19 cellular contexts compared by ENCODE assay signal in the genomic region with DNA sequence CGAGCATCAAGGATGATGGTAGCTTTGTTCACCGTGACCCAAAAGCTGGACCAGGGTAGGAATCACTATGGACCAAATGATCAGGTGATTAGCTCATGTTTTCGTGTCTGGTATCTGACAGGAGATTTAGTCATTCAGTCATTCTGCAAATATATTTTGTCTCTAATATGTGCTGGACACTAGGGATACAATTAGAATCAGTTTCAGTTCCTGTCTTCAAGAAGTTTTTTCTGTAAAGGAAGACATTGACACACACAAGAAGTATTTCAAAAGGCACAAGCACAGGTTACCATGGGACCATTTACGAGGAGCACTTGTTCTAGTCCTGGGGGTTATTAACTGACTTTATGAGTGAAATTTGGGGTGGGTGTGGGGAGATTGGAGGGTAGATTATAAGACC.
DNase-seq lines count a peak whose midpoint lies in the region; ATAC-seq and TF ChIP-seq lines count a peak whose summit lies in the region.
"Had no signal": no experiment of that assay in that cellular context is flagged by ENCODE, and none has a peak within 500 bp of the region (broad histone marks: within the 10 kb centered on the region; RNA-seq: fewer than 3 reads in every experiment).

No MANE protein-coding gene starts in this region.

- H3K4me2 ChIP-seq in neural progenitor cell, result no peak overlapping the region

- H3K4me1 Mint-ChIP-seq in neural progenitor cell, result peaks cover 17% of the 10 kb centered on the region
- H3K4me1 Mint-ChIP-seq: activated T-helper 17 cell treated with anti-CD3 and anti-CD28 coated beads, Interleukin-2, amount 50 U/mL, for 72 hours had no signal

- no peaks in the 10 kb centered on the region for H3K4me1 ChIP-seq in neural progenitor cell

- no peak overlapping the region for H3K9ac ChIP-seq in neural progenitor cell

- H3K4me3 ChIP-seq in neural progenitor cell, result no peak overlapping the region
- H3K4me3 ChIP-seq: dorsolateral prefrontal cortex, ovary had no signal

- no peaks in the 10 kb centered on the region for H4K20me1 ChIP-seq in neural progenitor cell (ENCODE audit: low read depth)

- H3K9me3 ChIP-seq in neural progenitor cell (ENCODE audit: low read depth), result no peaks in the 10 kb centered on the region
- H3K9me3 ChIP-seq: ovary had no signal

- no peaks in the 10 kb centered on the region for H3K79me2 ChIP-seq in neural progenitor cell (ENCODE audit: low read depth)

- H3F3A ChIP-seq in neural progenitor cell (ENCODE audit: low read depth), result no peaks in the 10 kb centered on the region

- TF ChIP-seq CTCF in neural progenitor cell (IDR thresholded peaks at IDR 0.05), result no peak

- DNase-seq in SKM-1 treated with dmso at 0.1 percent for 144 hours (lab: John Stamatoyannopoulos, UW; ENCODE audit: unreplicated experiment) (peak; percentile 33), SKM-1 (lab: John Stamatoyannopoulos, UW; ENCODE audit: unreplicated experiment) (no peak), MV-4-11 (lab: John Stamatoyannopoulos, UW) (peak; percentile 80), superior temporal gyrus (ENCODE audit: extremely low spot score) (peak; percentile 16), nucleus accumbens (lab: John Stamatoyannopoulos, UW) (no peak), NCI-H82 (lab: John Stamatoyannopoulos, UW) (no peak), neural progenitor cell (ENCODE audit: low spot score) (no peak)
- DNase-seq: 8988T; anterior cingulate cortex; dorsolateral prefrontal cortex; mesenchymal stem cell; NCI-H187; NCI-H526; ovary; stimulated activated CD4-positive, alpha-beta T cell treated with anti-CD3 and anti-CD28 coated beads, Interleukin-12 subunit alpha, Interleukin-12 subunit beta, amount 100 ng/mL, for 4 hours; T-helper 9 cell had no signal

- H3K27ac ChIP-seq in neural progenitor cell, result no peak overlapping the region
- H3K27ac ChIP-seq: ovary had no signal

- no peaks in the 10 kb centered on the region for H3K36me3 Mint-ChIP-seq in neural progenitor cell

- H3K27me3 ChIP-seq in neural progenitor cell, result no peaks in the 10 kb centered on the region
- H3K27me3 ChIP-seq: dorsolateral prefrontal cortex, ovary had no signal

- H3K27me3 Mint-ChIP-seq in neural progenitor cell (ENCODE audit: insufficient read depth, low read depth), result peaks cover 9% of the 10 kb centered on the region
- H3K27me3 Mint-ChIP-seq: activated T-helper 17 cell treated with anti-CD3 and anti-CD28 coated beads, Interleukin-2, amount 50 U/mL, for 72 hours had no signal

- H3K9me3 Mint-ChIP-seq in neural progenitor cell, result no peaks in the 10 kb centered on the region
- H3K9me3 Mint-ChIP-seq: activated T-helper 17 cell treated with anti-CD3 and anti-CD28 coated beads, Interleukin-2, amount 50 U/mL, for 72 hours had no signal

- H3K36me3 ChIP-seq in neural progenitor cell, result no peaks in the 10 kb centered on the region
- H3K36me3 ChIP-seq: ovary had no signal

- peak; percentile 59 for ATAC-seq in HG02870 (IDR thresholded peaks at IDR 0.05; ENCODE audit: unreplicated experiment)
- ATAC-seq: activated T-helper 17 cell treated with anti-CD3 and anti-CD28 coated beads, Interleukin-2, amount 50 U/mL, for 72 hours; Right ventricle myocardium inferior had no signal

- H3K27ac Mint-ChIP-seq in neural progenitor cell, result no peak overlapping the region

- no peak overlapping the region for H3K4me3 Mint-ChIP-seq in neural progenitor cell
- H3K4me3 Mint-ChIP-seq: activated T-helper 17 cell treated with anti-CD3 and anti-CD28 coated beads, Interleukin-2, amount 50 U/mL, for 72 hours had no signal

- no peak overlapping the region for H2AFZ ChIP-seq in neural progenitor cell (replicated peaks)

Comparison
In these comparisons a context has a peak if more than half of its experiments do, and no peak if none do; other contexts are left out.
1. DNase-seq: peak in SKM-1 treated with dmso at 0.1 percent for 144 hours (single experiment), MV-4-11 (single experiment) and superior temporal gyrus (single experiment); none in SKM-1 (single experiment), nucleus accumbens (0 of 56), NCI-H82 (single experiment) and neural progenitor cell (single experiment).